ENCODE assay signal across 9 cellular contexts in genomic region chr5:124289641-124290201, GRCh38.
A peak's percentile ranks its signal among the peaks of the same experiment; 100 is the strongest.
DNase-seq lines count a peak whose midpoint lies in the region; ATAC-seq, FAIRE-seq and TF ChIP-seq lines count a peak whose summit lies in the region.
"Had no signal": no experiment of that assay in that cellular context is flagged by ENCODE, and none has a peak within 500 bp of the region (broad histone marks: within the 10 kb centered on the region; RNA-seq: fewer than 3 reads in every experiment).

No MANE protein-coding gene starts in this region.

- no peaks in the 10 kb centered on the region for H3K9me3 ChIP-seq in body of pancreas

- intact Hi-C loops in body of pancreas (cut with DNase I): no loop called here
- intact Hi-C loops in Calu3 (cut with micrococcal nuclease; ENCODE audit: unreplicated experiment): no loop called here

- no peaks in the 10 kb centered on the region for H3K27me3 Mint-ChIP-seq in Calu3 (ENCODE audit: unreplicated experiment)

- no peak overlapping the region for H3K4me3 ChIP-seq in body of pancreas

- TF ChIP-seq POLR2A in body of pancreas (IDR thresholded peaks at IDR 0.05): no peak

- H3K4me1 ChIP-seq in body of pancreas: peaks cover 65% of the 10 kb centered on the region

- 16 to 21% methylated on average over 2 of the region's 2 CpGs for WGBS in body of pancreas, 2 donors

- H3K4me3 Mint-ChIP-seq in Calu3 (ENCODE audit: low read depth, unreplicated experiment): no peak overlapping the region
- H3K4me3 Mint-ChIP-seq: activated CD8-positive, alpha-beta T cell treated with anti-CD3 and anti-CD28 coated beads, Interleukin-2, amount 10 ng/mL, durations not matched to agents 7 days and 5 days had no signal

- H3K9me3 Mint-ChIP-seq in Calu3 (ENCODE audit: low read depth, unreplicated experiment): peaks cover 6% of the 10 kb centered on the region

- H3K36me3 ChIP-seq in body of pancreas (replicated peaks in 1 of 2; ENCODE audit: insufficient read depth in 1 of 2, low read depth in 2 of 2): no peaks in the 10 kb centered on the region

- H3K27me3 ChIP-seq in body of pancreas: no peaks in the 10 kb centered on the region

- peak overlapping the region; percentile 78 to 83 (median 81) for H3K27ac ChIP-seq in body of pancreas

- DNase-seq in SIG-M5 treated with dmso at 0.1 percent for 504 hours (lab: John Stamatoyannopoulos, UW; ENCODE audit: unreplicated experiment) (peak; percentile 2), SIG-M5 (lab: John Stamatoyannopoulos, UW) (no peak), body of pancreas (peak; percentile 91 to 95 (median 94)), islet precursor cell (peak; percentile 96), urothelium cell line (ENCODE audit: low spot score) (peak; percentile 36), Calu3 (no peak), NCI-H2081 treated with DMSO at 0.1 percent for 48 hours (lab: John Stamatoyannopoulos, UW) (no peak)
- DNase-seq in effector CD4-positive, alpha-beta T cell: no peak
- DNase-seq: activated CD8-positive, alpha-beta T cell treated with anti-CD3 and anti-CD28 coated beads, Interleukin-2, amount 10 ng/mL, durations not matched to agents 7 days and 5 days had no signal

- no TSS peak for BruUV-seq in Calu3 (replicated peaks; lab: Mats Ljungman, UMichigan)

- no peak overlapping the region for H3K27ac Mint-ChIP-seq in Calu3 (ENCODE audit: unreplicated experiment)
- H3K27ac Mint-ChIP-seq: activated CD8-positive, alpha-beta T cell treated with anti-CD3 and anti-CD28 coated beads, Interleukin-2, amount 10 ng/mL, durations not matched to agents 7 days and 5 days had no signal

- FAIRE-seq in urothelium cell line (lab: Jason Lieb, UNC): no peak

- H3K36me3 Mint-ChIP-seq in Calu3 (ENCODE audit: insufficient read depth, unreplicated experiment): no peaks in the 10 kb centered on the region

- peaks cover 3% of the 10 kb centered on the region for H3K4me1 Mint-ChIP-seq in Calu3 (ENCODE audit: low read depth, unreplicated experiment)

- TF ChIP-seq CTCF in body of pancreas (IDR thresholded peaks at IDR 0.05) (peak in 5 of 7 experiments; percentile 12 to 41 (median 39)), Calu3 (IDR thresholded peaks at IDR 0.05; ENCODE audit: unreplicated experiment) (no peak)

- CTCF ChIA-PET in Calu3 (lab: Charles Lee): no interaction called here

- ATAC-seq in body of pancreas: peak; percentile 88
- ATAC-seq: activated CD8-positive, alpha-beta T cell treated with anti-CD3 and anti-CD28 coated beads, Interleukin-2, amount 10 ng/mL, durations not matched to agents 7 days and 5 days had no signal

Comparison
In these comparisons a context has a peak if more than half of its experiments do, and no peak if none do; other contexts are left out.
1. DNase-seq: peak in SIG-M5 treated with dmso at 0.1 percent for 504 hours (single experiment), body of pancreas (4 of 4), islet precursor cell (single experiment) and urothelium cell line (single experiment); none in SIG-M5 (single experiment), Calu3 (single experiment), effector CD4-positive, alpha-beta T cell (single experiment) and NCI-H2081 treated with DMSO at 0.1 percent for 48 hours (single experiment).